ENCODE assay signal across 24 cellular contexts in the genomic region with DNA sequence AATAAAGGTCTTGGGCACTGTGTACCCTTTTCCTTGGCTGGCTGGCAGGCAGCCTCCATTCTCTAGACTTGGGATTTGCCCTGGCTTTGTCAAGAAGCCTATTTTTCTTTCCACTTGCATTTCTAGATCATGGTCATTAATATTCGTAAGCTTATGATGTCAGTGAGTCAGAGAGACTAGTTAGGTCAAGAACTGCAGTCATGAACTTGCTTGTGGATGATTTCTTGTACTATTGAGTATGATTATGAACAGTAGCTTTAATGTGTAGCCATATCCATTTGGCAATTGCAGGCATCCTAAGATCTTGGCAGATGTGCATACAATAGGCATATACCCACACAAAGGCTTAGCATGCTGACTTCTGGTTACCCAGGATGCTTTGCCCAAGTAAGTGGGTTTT.
"Had no signal": no experiment of that assay in that cellular context is flagged by ENCODE, and none has a peak within 500 bp of the region (broad histone marks: within the 10 kb centered on the region; RNA-seq: fewer than 3 reads in every experiment).

No MANE protein-coding gene starts in this region.

- H3K27me3 ChIP-seq: ascending aorta, breast epithelium, gastroesophageal sphincter had no signal

- DNase-seq: activated CD4-positive, alpha-beta memory T cell treated with anti-CD3 and anti-CD28 coated beads, Interleukin-2, amount 10 ng/mL, durations not matched to agents 7 days and 5 days; activated CD4-positive, alpha-beta T cell treated with anti-CD3 and anti-CD28 coated beads for 36 hours; activated CD4-positive, alpha-beta T cell treated with anti-CD3 and anti-CD28 coated beads, Interleukin-2, amount 10 ng/mL, durations not matched to agents 24 days and 14 days; activated CD4-positive, CD25-positive, alpha-beta regulatory T cell; activated CD4-positive, CD25-positive, alpha-beta regulatory T cell treated with anti-CD3 and anti-CD28 coated beads, Interleukin-2, amount 50 U/mL, for 72 hours; activated CD8-positive, alpha-beta memory T cell treated with anti-CD3 and anti-CD28 coated beads, Interleukin-2, amount 50 U/mL, for 48 hours; activated gamma-delta T cell; activated naive CD4-positive, alpha-beta T cell; activated naive CD4-positive, alpha-beta T cell treated with anti-CD3 and anti-CD28 coated beads, Interleukin-2, amount 10 ng/mL, durations not matched to agents 7 days and 5 days; activated naive CD8-positive, alpha-beta T cell treated with anti-CD3 and anti-CD28 coated beads, Interleukin-2, amount 10 ng/mL, durations not matched to agents 7 days and 5 days; activated T-cell treated with anti-CD3 and anti-CD28 coated beads for 4 hours; activated T-cell treated with anti-CD3 and anti-CD28 coated beads, Interleukin-2, amount 50 U/mL, for 24 hours; activated T-cell treated with anti-CD3 and anti-CD28 coated beads, Interleukin-2, amount 50 U/mL, for 72 hours; dorsolateral prefrontal cortex; effector memory CD4-positive, alpha-beta T cell; foreskin melanocyte; head of caudate nucleus; hippocampal formation; T-helper 2 cell had no signal

- H3K4me3 ChIP-seq: ascending aorta, breast epithelium, coronary artery, dorsolateral prefrontal cortex, gastroesophageal sphincter had no signal

- ATAC-seq: activated CD4-positive, alpha-beta T cell treated with anti-CD3 and anti-CD28 coated beads for 36 hours; activated naive CD4-positive, alpha-beta T cell treated with anti-CD3 and anti-CD28 coated beads, Interleukin-2, amount 50 U/mL, for 72 hours; activated T-cell treated with anti-CD3 and anti-CD28 coated beads, Interleukin-2, amount 50 U/mL, for 72 hours; gastroesophageal sphincter had no signal

- H3K36me3 ChIP-seq: ascending aorta, breast epithelium, gastroesophageal sphincter had no signal
